30 cellular contexts compared by ENCODE assay signal in the genomic region with DNA sequence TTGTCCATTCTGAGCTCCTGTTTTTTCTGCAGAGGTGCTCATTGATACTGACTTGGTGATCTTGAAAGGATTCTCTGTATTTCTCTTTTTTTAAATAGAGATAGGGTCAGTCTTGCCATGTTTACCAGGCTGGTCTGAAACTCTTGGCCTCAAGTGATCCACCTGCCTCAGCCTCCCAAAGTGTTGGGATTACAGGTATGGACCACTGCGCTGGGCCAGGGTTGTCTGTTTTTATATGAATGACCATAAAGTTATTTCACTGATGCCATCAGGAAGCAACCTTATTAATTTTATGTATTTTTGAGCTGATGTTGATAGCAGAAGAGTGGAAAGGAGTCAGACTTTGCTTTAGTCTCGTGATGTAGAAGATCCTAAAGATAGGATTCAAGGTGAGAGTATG.
"Had no signal": no experiment of that assay in that cellular context is flagged by ENCODE, and none has a peak within 500 bp of the region (broad histone marks: within the 10 kb centered on the region; RNA-seq: fewer than 3 reads in every experiment).

No MANE protein-coding gene starts in this region.

- H3K4me1 Mint-ChIP-seq: activated CD4-positive, alpha-beta T cell treated with anti-CD3 and anti-CD28 coated beads for 36 hours; activated naive CD4-positive, alpha-beta T cell treated with anti-CD3 and anti-CD28 coated beads, Interleukin-2, amount 50 U/mL, for 24 hours had no signal

- H3K4me1 ChIP-seq: ascending aorta had no signal

- H3K36me3 ChIP-seq: ascending aorta, cardiac muscle cell had no signal

- H3K4me3 ChIP-seq: ascending aorta, cardiac muscle cell, K562 had no signal

- H3K4me3 Mint-ChIP-seq: activated CD4-positive, alpha-beta T cell treated with anti-CD3 and anti-CD28 coated beads for 36 hours; activated CD4-positive, alpha-beta T cell treated with anti-CD3 and anti-CD28 coated beads, Interleukin-2, amount 10 ng/mL, durations not matched to agents 7 days and 5 days; activated CD8-positive, alpha-beta T cell treated with anti-CD3 and anti-CD28 coated beads, Interleukin-2, amount 10 ng/mL, durations not matched to agents 7 days and 5 days; activated naive CD4-positive, alpha-beta T cell treated with anti-CD3 and anti-CD28 coated beads, Interleukin-2, amount 50 U/mL, for 24 hours; activated naive CD8-positive, alpha-beta T cell treated with anti-CD3 and anti-CD28 coated beads, Interleukin-2, amount 10 ng/mL, durations not matched to agents 7 days and 5 days; activated T-cell treated with anti-CD3 and anti-CD28 coated beads, Interleukin-2, amount 50 U/mL, for 4 hours; central memory CD8-positive, alpha-beta T cell; T-cell had no signal

- H3K27me3 Mint-ChIP-seq: activated CD4-positive, alpha-beta T cell treated with anti-CD3 and anti-CD28 coated beads for 36 hours; activated naive CD4-positive, alpha-beta T cell treated with anti-CD3 and anti-CD28 coated beads, Interleukin-2, amount 50 U/mL, for 24 hours; central memory CD8-positive, alpha-beta T cell; T-cell had no signal

- H3K27ac ChIP-seq: ascending aorta, cardiac muscle cell had no signal

- H3K9me3 Mint-ChIP-seq: activated CD4-positive, alpha-beta T cell treated with anti-CD3 and anti-CD28 coated beads, Interleukin-2, amount 10 ng/mL, durations not matched to agents 7 days and 5 days; activated naive CD4-positive, alpha-beta T cell treated with anti-CD3 and anti-CD28 coated beads, Interleukin-2, amount 50 U/mL, for 24 hours; activated naive CD8-positive, alpha-beta T cell treated with anti-CD3 and anti-CD28 coated beads, Interleukin-2, amount 10 ng/mL, durations not matched to agents 7 days and 5 days; activated T-cell treated with anti-CD3 and anti-CD28 coated beads, Interleukin-2, amount 50 U/mL, for 4 hours; central memory CD8-positive, alpha-beta T cell; T-cell had no signal

- DNase-seq: activated CD4-positive, alpha-beta T cell treated with anti-CD3 and anti-CD28 coated beads for 36 hours; activated CD4-positive, alpha-beta T cell treated with anti-CD3 and anti-CD28 coated beads, Interleukin-2, amount 10 ng/mL, durations not matched to agents 7 days and 5 days; activated CD4-positive, alpha-beta T cell treated with anti-CD3 and anti-CD28 coated beads, Interleukin-2, amount 50 U/mL, for 48 hours; activated CD8-positive, alpha-beta T cell treated with anti-CD3 and anti-CD28 coated beads, Interleukin-2, amount 10 ng/mL, durations not matched to agents 7 days and 5 days; activated gamma-delta T cell; activated naive CD4-positive, alpha-beta T cell treated with Interleukin-2 at 50 U/mL for 16 hours; activated T-cell treated with anti-CD3 and anti-CD28 coated beads, Interleukin-2, amount 50 U/mL, for 4 hours; amygdala; NCI-H1105; NCI-H1417 treated with DMSO at 0.1 percent for 48 hours; NCI-H187 treated with DMSO at 0.1 percent for 48 hours; NCI-H2081; NCI-H2171 treated with DMSO at 0.1 percent for 48 hours; NCI-H226; NCI-H446 treated with DMSO at 0.1 percent for 48 hours; NCI-H524; NCI-H69; SIG-M5; T-helper 2 cell; T-helper 9 cell had no signal

- H3K27ac Mint-ChIP-seq: activated CD4-positive, alpha-beta T cell treated with anti-CD3 and anti-CD28 coated beads for 36 hours; activated CD4-positive, alpha-beta T cell treated with anti-CD3 and anti-CD28 coated beads, Interleukin-2, amount 10 ng/mL, durations not matched to agents 7 days and 5 days; activated CD8-positive, alpha-beta T cell treated with anti-CD3 and anti-CD28 coated beads, Interleukin-2, amount 10 ng/mL, durations not matched to agents 7 days and 5 days; activated naive CD4-positive, alpha-beta T cell treated with anti-CD3 and anti-CD28 coated beads, Interleukin-2, amount 50 U/mL, for 24 hours; activated naive CD8-positive, alpha-beta T cell treated with anti-CD3 and anti-CD28 coated beads, Interleukin-2, amount 10 ng/mL, durations not matched to agents 7 days and 5 days; T-cell had no signal

- H3K27me3 ChIP-seq: ascending aorta, cardiac muscle cell had no signal

- H3K9me3 ChIP-seq: ascending aorta had no signal

- ATAC-seq: activated CD4-positive, alpha-beta T cell treated with anti-CD3 and anti-CD28 coated beads for 36 hours; activated CD4-positive, CD25-positive, alpha-beta regulatory T cell treated with anti-CD3 and anti-CD28 coated beads, Interleukin-2, amount 50 U/mL, for 24 hours; activated CD8-positive, alpha-beta T cell treated with anti-CD3 and anti-CD28 coated beads, Interleukin-2, amount 10 ng/mL, durations not matched to agents 7 days and 5 days; activated T-cell treated with anti-CD3 and anti-CD28 coated beads, Interleukin-2, amount 50 U/mL, for 4 hours; K562; Panc1; SK-N-SH treated with all-trans-retinoic acid at 6 μM for 48 hours; T-cell had no signal

- H3K36me3 Mint-ChIP-seq: activated naive CD4-positive, alpha-beta T cell treated with anti-CD3 and anti-CD28 coated beads, Interleukin-2, amount 50 U/mL, for 24 hours; activated naive CD8-positive, alpha-beta T cell treated with anti-CD3 and anti-CD28 coated beads, Interleukin-2, amount 10 ng/mL, durations not matched to agents 7 days and 5 days; T-cell had no signal
